In the genomic region with DNA sequence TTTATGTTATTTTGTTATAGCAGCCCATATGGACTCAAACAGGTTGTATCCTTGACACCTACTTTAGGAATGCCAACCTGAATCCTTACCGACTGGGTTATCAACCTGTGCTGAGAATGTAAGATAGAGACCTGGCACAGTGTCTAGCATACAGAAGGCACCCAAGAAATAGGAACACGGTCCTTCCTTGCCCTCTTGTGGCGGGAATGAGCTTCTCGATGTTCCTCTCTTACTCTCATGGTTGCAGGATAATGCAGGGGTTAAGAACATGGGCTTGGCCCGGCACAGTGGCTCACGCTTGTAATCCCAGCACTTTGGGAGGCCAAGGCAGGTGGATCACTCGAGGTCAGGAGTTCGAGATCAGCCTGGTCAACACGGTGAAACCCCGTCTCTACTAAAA, we compare ENCODE assay signal across 9 cellular contexts. TPM values are rescaled to one million over a fixed set of nuclear protein-coding genes. Genes with fewer than 3 reads are reported as not detected.
DNase-seq lines count a peak whose midpoint lies in the region; ATAC-seq and TF ChIP-seq lines count a peak whose summit lies in the region.
"Had no signal": no experiment of that assay in that cellular context is flagged by ENCODE, and none has a peak within 500 bp of the region (broad histone marks: within the 10 kb centered on the region; RNA-seq: fewer than 3 reads in every experiment).

No MANE protein-coding gene starts in this region.

- no peak overlapping the region for H3K27ac ChIP-seq in endodermal cell (ENCODE audit: low read depth, low read length)

- H3K4me1 Mint-ChIP-seq in endodermal cell, result no peaks in the 10 kb centered on the region
- H3K4me1 Mint-ChIP-seq in neural crest cell, result no peaks in the 10 kb centered on the region

- no peaks in the 10 kb centered on the region for H3K27me3 Mint-ChIP-seq in endodermal cell (ENCODE audit: insufficient read depth)
- H3K27me3 Mint-ChIP-seq in neural crest cell (ENCODE audit: low read depth), result no peaks in the 10 kb centered on the region
- H3K27me3 Mint-ChIP-seq: activated naive CD8-positive, alpha-beta T cell had no signal

- H3K9me3 ChIP-seq in endodermal cell (ENCODE audit: control insufficient read depth, low read length), result no peaks in the 10 kb centered on the region

- no peak overlapping the region for H3K27ac Mint-ChIP-seq in endodermal cell
- no peak overlapping the region for H3K27ac Mint-ChIP-seq in neural crest cell (ENCODE audit: unreplicated experiment)
- H3K27ac Mint-ChIP-seq: activated naive CD8-positive, alpha-beta T cell had no signal

- no peaks in the 10 kb centered on the region for H3K4me1 ChIP-seq in endodermal cell (ENCODE audit: control insufficient read depth, insufficient read depth, low read length)

- peaks cover 58% of the 10 kb centered on the region for H3K36me3 ChIP-seq in endodermal cell (ENCODE audit: control insufficient read depth, insufficient read depth, low read length)

- TF ChIP-seq CTCF in endodermal cell (conservative IDR thresholded peaks at IDR 0.05) (peak; percentile 82), neural crest cell (conservative IDR thresholded peaks at IDR 0.05) (peak; percentile 68)

- DNase-seq in EL (peak; percentile 39), NCI-H2196 (lab: John Stamatoyannopoulos, UW; ENCODE audit: unreplicated experiment) (peak; percentile 51), endodermal cell (peak; percentile 89), neural crest cell (ENCODE audit: low read depth, low spot score) (peak; percentile 14), cortex of kidney (lab: John Stamatoyannopoulos, UW) (no peak), NCI-H345 (lab: John Stamatoyannopoulos, UW) (no peak), OCI-M2 (lab: John Stamatoyannopoulos, UW; ENCODE audit: unreplicated experiment) (no peak)

- H3K4me3 ChIP-seq in endodermal cell (ENCODE audit: low read length), result no peak overlapping the region

- H3K4me3 Mint-ChIP-seq in endodermal cell (no peak overlapping the region), neural crest cell (peak overlapping the region; percentile 24)
- H3K4me3 Mint-ChIP-seq: activated naive CD8-positive, alpha-beta T cell had no signal

- H3K36me3 Mint-ChIP-seq in endodermal cell (ENCODE audit: low read depth) (peaks cover 52% of the 10 kb centered on the region), neural crest cell (ENCODE audit: low read depth) (peaks cover 6% of the 10 kb centered on the region)

- H3K9ac ChIP-seq in endodermal cell (ENCODE audit: extremely low read depth, low read length, poor library complexity, severe bottlenecking), result no peak overlapping the region

- ATAC-seq in GM21529 (IDR thresholded peaks at IDR 0.05; ENCODE audit: unreplicated experiment), result no peak

- no peaks in the 10 kb centered on the region for H3K27me3 ChIP-seq in endodermal cell (ENCODE audit: control insufficient read depth, insufficient read depth, low read length, poor library complexity, severe bottlenecking)

- no peaks in the 10 kb centered on the region for H3K9me3 Mint-ChIP-seq in endodermal cell
- no peaks in the 10 kb centered on the region for H3K9me3 Mint-ChIP-seq in neural crest cell

- 74 to 81% methylated on average over 10 of the region's 10 CpGs for WGBS in endodermal cell (ENCODE audit: insufficient coverage in 1 of 2, insufficient read length in 1 of 2), 2 experiments

RNA-seq across cellular contexts. Expression of a gene that starts 6.5 kb away (rescaled TPM):
- total RNA-seq in endodermal cell (10 to 100 TPM; 21.4 to 26.8 TPM), neural crest cell (25.3 and 25.8 TPM in 2 replicates)
- 16.8 TPM for polyA plus RNA-seq in endodermal cell (2013, experiment 1 of 2)
- 16.8 TPM for polyA plus RNA-seq in endodermal cell (2013, experiment 2 of 2)

RNA-seq across cellular contexts. Expression of a gene that starts 29.3 kb away (rescaled TPM):
- total RNA-seq in endodermal cell (not detected), neural crest cell (not detected in 2 replicates)
- polyA plus RNA-seq in endodermal cell (2013, experiment 1 of 2), result not detected
- not detected for polyA plus RNA-seq in endodermal cell (2013, experiment 2 of 2)

RNA-seq across cellular contexts. Expression of a gene that starts 31.4 kb away (rescaled TPM):
- total RNA-seq in endodermal cell, result under 1 TPM; 0.24 to 0.42 TPM
- polyA plus RNA-seq in endodermal cell (2013, experiment 1 of 2), result 0.21 TPM
- 0.12 TPM for polyA plus RNA-seq in endodermal cell (2013, experiment 2 of 2)
- not detected in 2 replicates for total RNA-seq in neural crest cell

Comparison
In these comparisons a context has a peak if more than half of its experiments do, and no peak if none do; other contexts are left out.
1. DNase-seq: peak in EL (single experiment), NCI-H2196 (single experiment), endodermal cell (single experiment) and neural crest cell (single experiment); none in cortex of kidney (single experiment), NCI-H345 (single experiment) and OCI-M2 (single experiment).